In the genomic region with DNA sequence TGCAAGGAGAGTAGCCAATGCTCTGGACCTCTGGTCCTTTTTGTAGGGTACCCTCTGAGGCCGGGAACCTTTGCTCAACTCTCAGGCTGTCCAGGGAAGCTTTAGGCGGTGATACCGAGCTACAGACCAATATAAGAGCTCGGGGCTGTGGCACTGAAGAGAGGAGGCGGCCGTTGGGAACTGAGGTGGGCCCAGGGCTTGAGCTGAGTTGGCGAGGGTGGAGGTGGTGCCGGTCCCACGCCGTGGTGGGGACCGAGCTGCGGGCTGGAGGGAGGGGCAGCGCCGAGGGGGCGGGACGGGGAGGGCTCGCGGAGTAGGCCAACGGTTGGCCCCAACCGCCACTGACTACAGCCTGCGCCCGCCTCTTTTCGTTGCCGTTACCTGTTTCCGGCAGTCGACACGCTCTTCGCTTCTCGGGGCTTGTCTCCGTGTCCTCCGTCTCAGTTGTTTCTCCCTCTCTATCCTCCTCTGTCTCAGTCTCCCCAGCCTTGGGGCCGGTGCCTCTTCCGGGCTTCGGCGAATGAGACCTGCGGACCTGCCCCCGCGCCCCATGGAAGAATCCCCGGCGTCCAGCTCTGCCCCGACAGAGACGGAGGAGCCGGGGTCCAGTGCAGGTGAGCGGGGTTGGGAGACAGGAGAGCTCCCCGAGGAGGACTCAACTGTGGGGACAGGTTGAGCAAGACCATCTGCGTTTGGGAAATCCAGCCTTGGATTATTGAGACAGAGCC, we compare ENCODE assay signal across 8 cellular contexts. TPM values are rescaled to one million over a fixed set of nuclear protein-coding genes. Genes with fewer than 3 reads are reported as not detected.
DNase-seq lines count a peak whose midpoint lies in the region; ATAC-seq and TF ChIP-seq lines count a peak whose summit lies in the region.

A gene with protein sequence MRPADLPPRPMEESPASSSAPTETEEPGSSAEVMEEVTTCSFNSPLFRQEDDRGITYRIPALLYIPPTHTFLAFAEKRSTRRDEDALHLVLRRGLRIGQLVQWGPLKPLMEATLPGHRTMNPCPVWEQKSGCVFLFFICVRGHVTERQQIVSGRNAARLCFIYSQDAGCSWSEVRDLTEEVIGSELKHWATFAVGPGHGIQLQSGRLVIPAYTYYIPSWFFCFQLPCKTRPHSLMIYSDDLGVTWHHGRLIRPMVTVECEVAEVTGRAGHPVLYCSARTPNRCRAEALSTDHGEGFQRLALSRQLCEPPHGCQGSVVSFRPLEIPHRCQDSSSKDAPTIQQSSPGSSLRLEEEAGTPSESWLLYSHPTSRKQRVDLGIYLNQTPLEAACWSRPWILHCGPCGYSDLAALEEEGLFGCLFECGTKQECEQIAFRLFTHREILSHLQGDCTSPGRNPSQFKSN (plus strand): TSS at position 393 of the 728 bp plus-strand sequence. CDS start 128 bp downstream, at position 521.

- no peak for TF ChIP-seq CTCF in BJ (IDR thresholded peaks at IDR 0.05; ENCODE audit: insufficient read depth, low read depth, low read length)
- TF ChIP-seq CTCF in coronary artery (IDR thresholded peaks at IDR 0.05): no peak
- no peak for TF ChIP-seq CTCF in left lung (IDR thresholded peaks at IDR 0.05)

- H3K27me3 ChIP-seq in BJ (ENCODE audit: control insufficient read depth, insufficient read depth, low read length) (no peaks in the 10 kb centered on the region), left lung (no peaks in the 10 kb centered on the region)

- H3K36me3 ChIP-seq in BJ (ENCODE audit: control insufficient read depth, insufficient read depth, low read length): no peaks in the 10 kb centered on the region
- no peaks in the 10 kb centered on the region for H3K36me3 ChIP-seq in left lung

- peak within 1 kb of the TSS; percentile 65 to 84 for H3K27ac ChIP-seq in coronary artery
- peak within 1 kb of the TSS; percentile 57 to 80 for H3K27ac ChIP-seq in left lung

- H3K9me3 ChIP-seq in left lung: no peaks in the 10 kb centered on the region

- H3K4me1 ChIP-seq in left lung: peaks cover 0 to 30% of the 10 kb centered on the region in 2 donors

- peak; percentile 7 for DNase-seq in BJ (ENCODE audit: low read depth)
- peak; percentile 85 for DNase-seq in GM19238 (ENCODE audit: insufficient read length, low spot score)
- DNase-seq in NCI-H510A treated with DMSO at 0.1 percent for 48 hours (lab: John Stamatoyannopoulos, UW): peak; percentile 93
- peak; percentile 88 for DNase-seq in activated CD4-positive, alpha-beta T cell treated with anti-CD3 and anti-CD28 coated beads for 48 hours
- DNase-seq in coronary artery (ENCODE audit: low spot score): peak; percentile 83
- DNase-seq in left lung: peak; percentile 89 to 95
- peak; percentile 78 to 79 for DNase-seq in stimulated activated CD4-positive, alpha-beta T cell treated with anti-CD3 and anti-CD28 coated beads, Interleukin-2, amount 100 ng/mL, for 48 hours

- intact Hi-C loops in left lung (cut with DNase I): no loop called here

- POLR2A ChIA-PET in BJ (lab: Charles Lee): interaction anchor here (0.8 kb wide), 1 partner anchor 10 kb away, joined by 3 read pairs; no protein-coding TSS in a partner anchor

- ATAC-seq in HG03442 (IDR thresholded peaks at IDR 0.05; ENCODE audit: unreplicated experiment) (peak; percentile 75), left lung (peak; percentile 99)

- H3K4me3 ChIP-seq in BJ (ENCODE audit: low read depth, low read length): peak within 1 kb of the TSS; percentile 67
- H3K4me3 ChIP-seq in coronary artery: peak within 1 kb of the TSS; percentile 92
- H3K4me3 ChIP-seq in left lung: peak within 1 kb of the TSS; percentile 52 to 69

- CTCF ChIA-PET in BJ (lab: Yijun Ruan, JAX): interaction anchor here (0.6 to 1.9 kb wide), 5 partner anchors 8 to 253 kb away, joined by 3 to 6 read pairs (median 3); no protein-coding TSS in a partner anchor

RNA-seq across cellular contexts. Expression of the gene that starts here (rescaled TPM):
- 4.8 and 7.5 TPM in 2 replicates for polyA plus RNA-seq in BJ (2011; rRNA removed)
- 10.5 and 11.3 TPM in 2 replicates for polyA minus RNA-seq in BJ (2011; rRNA and poly(A)+ RNA removed)
- total RNA-seq in left lung: 10 to 100 TPM in 1 of 2 donors, 1 to 10 TPM in 1; 9.7 to 12.0 TPM

Comparison
In these comparisons a context has a peak if more than half of its experiments do, and no peak if none do; other contexts are left out.
1. Peak in every context shown above with its lines: DNase-seq, ATAC-seq, H3K4me3 ChIP-seq and H3K27ac ChIP-seq.
2. DNase-seq: peak in every context shown above with its lines; median percentile 93 in NCI-H510A treated with DMSO at 0.1 percent for 48 hours; 92 in left lung; 88 in activated CD4-positive, alpha-beta T cell treated with anti-CD3 and anti-CD28 coated beads for 48 hours; 85 in GM19238; 83 in coronary artery; 78 in stimulated activated CD4-positive, alpha-beta T cell treated with anti-CD3 and anti-CD28 coated beads, Interleukin-2, amount 100 ng/mL, for 48 hours; 7 in BJ.